Comparison of ENCODE assay signal across 8 cellular contexts in the genomic region with DNA sequence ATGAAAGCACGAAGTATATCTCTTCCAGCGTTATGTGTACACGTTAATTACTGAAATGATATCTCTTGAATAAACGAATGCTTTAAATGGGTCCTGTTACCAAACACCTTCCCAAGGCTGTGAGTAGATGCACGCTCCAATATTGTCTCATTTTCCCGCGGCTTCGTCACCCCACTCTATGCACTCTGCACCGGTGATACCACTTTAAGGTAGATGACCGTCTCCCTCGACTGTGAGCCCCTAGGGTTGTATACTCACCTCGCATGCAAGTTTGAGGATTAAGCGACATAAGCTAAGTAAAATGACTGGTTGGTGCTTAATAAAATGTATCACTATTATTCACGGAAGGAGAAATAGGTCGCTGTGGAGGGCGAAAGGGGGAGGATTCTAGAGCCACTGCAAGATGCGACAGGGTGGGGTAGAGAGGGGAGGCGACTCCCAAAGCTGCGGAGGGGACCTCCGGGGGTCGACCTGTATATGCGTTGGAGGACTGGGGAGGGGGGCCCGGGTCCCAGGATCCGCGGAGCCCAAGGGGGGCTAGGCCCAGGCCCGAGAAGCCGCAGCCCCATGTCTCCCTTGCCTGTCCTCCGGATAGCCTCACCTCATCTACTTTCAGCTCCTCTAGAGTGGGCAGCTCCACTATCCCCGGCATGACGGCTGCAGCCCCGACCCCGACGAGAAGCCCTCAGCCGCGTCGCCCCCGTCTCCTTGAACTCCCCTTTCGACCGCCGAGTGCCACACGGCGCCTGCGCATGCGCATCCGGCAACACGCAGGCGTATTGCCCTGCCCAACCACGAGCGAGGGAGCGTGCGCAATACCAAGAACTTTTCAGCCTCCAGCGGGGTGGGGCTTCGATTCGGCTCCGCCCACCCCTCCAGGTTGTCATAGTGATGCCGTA. TPM values are rescaled to one million over a fixed set of nuclear protein-coding genes. Genes with fewer than 3 reads are reported as not detected.
DNase-seq lines count a peak whose midpoint lies in the region; ATAC-seq and TF ChIP-seq lines count a peak whose summit lies in the region.

A gene (plus strand): TSS at position 883 of the 899 bp plus-strand sequence. CDS start 65 bp downstream, outside the sequence.
A gene (minus strand): TSS at position 754 of the 899 bp plus-strand sequence. CDS start 102 bp downstream, at position 652.

- no peaks in the 10 kb centered on the region for H3K4me1 ChIP-seq in SJSA1 (replicated peaks)
- H3K4me1 ChIP-seq in gastroesophageal sphincter: peaks cover 0 to 54% (median 25%) of the 10 kb centered on the region in 3 donors
- H3K4me1 ChIP-seq in neuronal stem cell (ENCODE audit: control insufficient read depth in 2 of 2, insufficient read depth in 1 of 2, low read depth in 1 of 2, low read length in 2 of 2): peaks cover 2 to 6% of the 10 kb centered on the region in 2 donors
- peaks cover 6 to 27% (median 22%) of the 10 kb centered on the region in 5 donors for H3K4me1 ChIP-seq in subcutaneous abdominal adipose tissue (ENCODE audit: control insufficient read depth in 5 of 5, insufficient read depth in 5 of 5, low read length in 5 of 5)

- peak; percentile 57 to 59 for TF ChIP-seq POLR2A in gastroesophageal sphincter (IDR thresholded peaks at IDR 0.05)

- peaks cover 34% of the 10 kb centered on the region for H3K4me1 Mint-ChIP-seq in activated naive CD4-positive, alpha-beta T cell treated with anti-CD3 and anti-CD28 coated beads for 36 hours (ENCODE audit: low read depth)

- no peak within 1 kb of the TSS for H2BK5ac ChIP-seq in neuronal stem cell (ENCODE audit: low read length)

- H2AFZ ChIP-seq in neuronal stem cell (ENCODE audit: low read length): peak within 1 kb of the TSS; percentile 91

- peak; percentile 98 for ATAC-seq in gastroesophageal sphincter

- no peaks in the 10 kb centered on the region for H3K27me3 ChIP-seq in SJSA1 (replicated peaks)
- H3K27me3 ChIP-seq in gastroesophageal sphincter: no peaks in the 10 kb centered on the region
- H3K27me3 ChIP-seq in neuronal stem cell (ENCODE audit: control insufficient read depth in 3 of 3, insufficient read depth in 3 of 3, low read depth in 1 of 3, low read length in 3 of 3): peaks cover 0 to 7% (median 0%) of the 10 kb centered on the region in 3 experiments
- no peaks in the 10 kb centered on the region for H3K27me3 ChIP-seq in subcutaneous abdominal adipose tissue (ENCODE audit: control insufficient read depth in 5 of 5, insufficient read depth in 4 of 5, low read length in 5 of 5)

- H3K36me3 ChIP-seq in SJSA1 (0 out of 2 replicates have a peak, but pooled peaks cover 3% of the 10 kb centered on the region), gastroesophageal sphincter (no peaks in the 10 kb centered on the region), neuronal stem cell (replicated peaks in 1 of 2; ENCODE audit: control insufficient read depth in 2 of 2, insufficient read depth in 2 of 2, low read length in 2 of 2) (peaks cover 0 to 2% of the 10 kb centered on the region in 2 donors), subcutaneous abdominal adipose tissue (ENCODE audit: control insufficient read depth in 5 of 5, insufficient read depth in 5 of 5, low read length in 5 of 5) (no peaks in the 10 kb centered on the region)

- no peak within 1 kb of the TSS for H4K91ac ChIP-seq in neuronal stem cell (ENCODE audit: low read depth, low read length, poor library complexity)

- H2BK120ac ChIP-seq in neuronal stem cell (ENCODE audit: low read depth, low read length): no peak within 1 kb of the TSS

- H3K9me3 ChIP-seq in SJSA1 (replicated peaks): no peaks in the 10 kb centered on the region
- no peaks in the 10 kb centered on the region for H3K9me3 ChIP-seq in gastroesophageal sphincter
- peaks cover 1 to 10% of the 10 kb centered on the region in 2 donors for H3K9me3 ChIP-seq in neuronal stem cell (replicated peaks in 1 of 2; ENCODE audit: control insufficient read depth in 2 of 2, insufficient read depth in 1 of 2, low read depth in 1 of 2, low read length in 2 of 2)
- H3K9me3 ChIP-seq in subcutaneous abdominal adipose tissue (ENCODE audit: control insufficient read depth in 5 of 5, low read length in 5 of 5): peaks cover 0 to 7% (median 0%) of the 10 kb centered on the region in 5 donors

- peak within 1 kb of the TSS; percentile 93 for H3K18ac ChIP-seq in neuronal stem cell (ENCODE audit: low read length)

- H3K27ac Mint-ChIP-seq in activated naive CD4-positive, alpha-beta T cell treated with anti-CD3 and anti-CD28 coated beads for 36 hours: peak within 1 kb of the TSS; percentile 86

- peaks cover 5% of the 10 kb centered on the region for H3K36me3 Mint-ChIP-seq in activated naive CD4-positive, alpha-beta T cell treated with anti-CD3 and anti-CD28 coated beads for 36 hours (ENCODE audit: low read depth)

- H4K8ac ChIP-seq in neuronal stem cell (ENCODE audit: low read depth, low read length): no peak within 1 kb of the TSS

- H2BK15ac ChIP-seq in neuronal stem cell (ENCODE audit: low read length): no peak within 1 kb of the TSS

- TF ChIP-seq CTCF in HFF-Myc (IDR thresholded peaks at IDR 0.05; ENCODE audit: low read depth, low read length, missing control alignments) (no peak), gastroesophageal sphincter (IDR thresholded peaks at IDR 0.05) (peak in 3 of 4 experiments; percentile 29 to 55 (median 47))

- H3K4me3 Mint-ChIP-seq in activated naive CD4-positive, alpha-beta T cell treated with anti-CD3 and anti-CD28 coated beads for 36 hours: peak within 1 kb of the TSS; percentile 99

- H3K9me3 Mint-ChIP-seq in activated naive CD4-positive, alpha-beta T cell treated with anti-CD3 and anti-CD28 coated beads for 36 hours: peaks cover 6% of the 10 kb centered on the region

- no peak within 1 kb of the TSS for H2AK5ac ChIP-seq in neuronal stem cell (ENCODE audit: low read depth, low read length)

- no peak within 1 kb of the TSS for H3K14ac ChIP-seq in neuronal stem cell (ENCODE audit: low read length)

- intact Hi-C loops in activated naive CD4-positive, alpha-beta T cell treated with anti-CD3 and anti-CD28 coated beads for 36 hours (cut with micrococcal nuclease): loop anchor here (1.0 to 2.0 kb wide), 3 partner anchors 66 to 669 kb away; a partner anchor contains a TSS

- no peak within 1 kb of the TSS for H2BK12ac ChIP-seq in neuronal stem cell (ENCODE audit: low read length)

- H3K9ac ChIP-seq in neuronal stem cell (ENCODE audit: low read depth, low read length, poor library complexity) (peak within 1 kb of the TSS; percentile 96), subcutaneous abdominal adipose tissue (ENCODE audit: low read length in 5 of 5) (peak within 1 kb of the TSS; percentile 87 to 99 (median 98))

- peaks cover 6% of the 10 kb centered on the region for H3K27me3 Mint-ChIP-seq in activated naive CD4-positive, alpha-beta T cell treated with anti-CD3 and anti-CD28 coated beads for 36 hours (ENCODE audit: low read depth)

- CTCF ChIA-PET in activated naive CD4-positive, alpha-beta T cell treated with anti-CD3 and anti-CD28 coated beads for 36 hours (lab: Charles Lee): interaction anchor here (0.6 to 2.1 kb wide), 8 partner anchors 13 to 105 kb away, joined by 3 to 7 read pairs (median 3); a partner anchor contains a TSS

- no peaks in the 10 kb centered on the region for H3K79me1 ChIP-seq in neuronal stem cell (ENCODE audit: low read depth, low read length)

- no peak for TF ChIP-seq EP300 in gastroesophageal sphincter (IDR thresholded peaks at IDR 0.05)

- H3K4ac ChIP-seq in neuronal stem cell (ENCODE audit: low read length): no peak within 1 kb of the TSS

- peak within 1 kb of the TSS; percentile 82 for H3K4me3 ChIP-seq in HFF-Myc (replicated peaks; ENCODE audit: low read depth, low read length)
- H3K4me3 ChIP-seq in SJSA1: peak within 1 kb of the TSS; percentile 75
- peak within 1 kb of the TSS; percentile 80 to 97 for H3K4me3 ChIP-seq in gastroesophageal sphincter
- peak within 1 kb of the TSS; percentile 78 to 95 for H3K4me3 ChIP-seq in neuronal stem cell (ENCODE audit: low read length in 2 of 2)
- H3K4me3 ChIP-seq in subcutaneous abdominal adipose tissue (ENCODE audit: low read depth in 1 of 5, low read length in 5 of 5): peak within 1 kb of the TSS; percentile 87 to 95 (median 93)

- DNase-seq in GM04504 (ENCODE audit: low read depth) (peak; percentile 86), HFF-Myc (ENCODE audit: extremely low read depth, low read depth) (peak; percentile 90), MV-4-11 (lab: John Stamatoyannopoulos, UW) (peak; percentile 93), SJSA1 (ENCODE audit: low read depth in 1 of 2, low spot score in 2 of 2) (peak; percentile 86 to 94), neuronal stem cell (ENCODE audit: low spot score) (peak; percentile 97)
- DNase-seq in activated naive CD4-positive, alpha-beta T cell treated with anti-CD3 and anti-CD28 coated beads for 36 hours: peak; percentile 96

- H3K23ac ChIP-seq in neuronal stem cell (ENCODE audit: low read depth, low read length, poor library complexity): peak within 1 kb of the TSS; percentile 81

- H3K27ac ChIP-seq in SJSA1 (peak within 1 kb of the TSS; percentile 34; the same call in 1 of the 2 replicates), gastroesophageal sphincter (peak within 1 kb of the TSS; percentile 77 to 92 (median 87)), neuronal stem cell (replicated peaks; ENCODE audit: low read length) (no peak within 1 kb of the TSS), subcutaneous abdominal adipose tissue (ENCODE audit: low read depth, low read length) (peak within 1 kb of the TSS; percentile 84)

- 1% methylated on average over 26 to 27 of the region's 56 CpGs for WGBS in gastroesophageal sphincter (ENCODE audit: low coverage in 1 of 2), 2 donors
- no CpG with 5 or more reads among the region's 56 CpGs for WGBS in neuronal stem cell (ENCODE audit: extremely low coverage in 2 of 2, insufficient read length in 2 of 2, insufficient replicate concordance in 1 of 2), 2 donors

- H3K4me2 ChIP-seq in neuronal stem cell (ENCODE audit: insufficient read depth, low read length, poor library complexity, severe bottlenecking): peak within 1 kb of the TSS; percentile 88

RNA-seq across cellular contexts. Expression of the first gene that starts in this region (rescaled TPM):
- not detected in 2 replicates for total RNA-seq in SJSA1 (2014; rRNA removed; shearing (Covaris generic))
- total RNA-seq in activated naive CD4-positive, alpha-beta T cell treated with anti-CD3 and anti-CD28 coated beads for 36 hours: not detected
- total RNA-seq in gastroesophageal sphincter: 1 to 10 TPM in 1 of 4 donors, not detected in 3; 6.2 TPM
- 0.61 TPM for polyA plus RNA-seq in neuronal stem cell (2013, experiment 1 of 2)
- 1.4 TPM for polyA plus RNA-seq in neuronal stem cell (2013, experiment 2 of 2)

RNA-seq across cellular contexts. Expression of the second gene that starts in this region (rescaled TPM):
- 38.5 and 47.8 TPM in 2 replicates for total RNA-seq in SJSA1 (2014; rRNA removed; shearing (Covaris generic))
- 10 to 100 TPM; 45.5 to 47.9 TPM for total RNA-seq in activated naive CD4-positive, alpha-beta T cell treated with anti-CD3 and anti-CD28 coated beads for 36 hours
- total RNA-seq in gastroesophageal sphincter: 10 to 100 TPM; 39.0 to 84.0 (median 71.9) TPM
- polyA plus RNA-seq in neuronal stem cell (2013, experiment 1 of 2): 74.6 TPM
- polyA plus RNA-seq in neuronal stem cell (2013, experiment 2 of 2): 76.8 TPM
